In the genomic region with DNA sequence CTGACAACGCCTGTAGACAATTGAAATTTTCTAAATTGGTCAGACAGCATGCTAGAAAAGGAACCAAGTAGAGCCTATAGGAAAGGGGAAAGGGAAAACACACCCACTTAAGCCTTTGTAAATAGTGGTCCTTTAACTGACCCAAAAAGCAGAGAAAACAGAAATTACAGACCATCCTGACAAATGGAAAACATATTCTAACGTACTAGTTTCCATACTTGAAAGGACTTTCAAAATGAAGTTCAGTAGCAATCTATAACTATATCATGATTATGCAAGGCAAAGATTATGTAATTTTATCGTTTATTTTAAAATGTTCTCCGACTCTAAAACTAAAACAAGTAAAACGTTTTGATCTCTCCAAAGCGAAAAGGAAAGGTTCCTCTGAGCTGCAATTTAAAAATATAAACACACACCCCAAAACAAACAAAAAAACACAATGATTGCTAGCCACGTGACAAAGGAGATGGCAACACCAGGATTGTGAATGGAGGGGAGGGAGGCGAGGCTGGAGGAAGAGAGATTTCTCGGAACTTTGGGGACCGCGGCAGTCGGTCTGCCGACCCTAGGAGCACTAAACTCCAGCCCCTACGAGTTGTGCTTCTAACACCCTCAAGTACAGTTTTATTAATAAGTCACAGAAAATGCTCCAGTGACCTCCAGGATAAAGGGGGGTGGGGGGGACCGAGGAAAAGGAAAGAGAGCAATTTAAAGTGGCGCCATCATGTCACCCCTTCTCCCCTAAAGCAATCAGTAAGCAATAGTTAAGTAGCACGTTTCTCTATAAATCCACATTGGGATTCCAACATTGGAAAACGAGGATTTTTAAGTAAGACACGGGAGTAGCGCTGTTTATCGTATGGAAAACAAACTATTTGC, we compare ENCODE assay signal across 7 cellular contexts. TPM values are rescaled to one million over a fixed set of nuclear protein-coding genes. Genes with fewer than 3 reads are reported as not detected.
DNase-seq lines count a peak whose midpoint lies in the region; ATAC-seq, FAIRE-seq and TF ChIP-seq lines count a peak whose summit lies in the region.

No MANE protein-coding gene starts in this region.

- no peak for ATAC-seq in HepG2
- ATAC-seq in GM18505 (IDR thresholded peaks at IDR 0.05; ENCODE audit: unreplicated experiment) = no peak

- H3K4me1 ChIP-seq in HUES48 (ENCODE audit: control insufficient read depth, insufficient read depth, low read length) (peaks cover 54% of the 10 kb centered on the region), HepG2 (ENCODE audit: insufficient read depth, low read length) (peaks cover 68% of the 10 kb centered on the region), stomach smooth muscle (ENCODE audit: control insufficient read depth, insufficient read depth, low read length) (peaks cover 23% of the 10 kb centered on the region)

- no peak for FAIRE-seq in HepG2 (lab: Jason Lieb, UNC)

- TF ChIP-seq CTCF in cardiac fibroblast (IDR thresholded peaks at IDR 0.05; ENCODE audit: low read depth, low read length) (no peak), HepG2 (CRISPR knock-in tag; IDR thresholded peaks at IDR 0.05) (no peak)

- intact Hi-C loops in HepG2 (cut with micrococcal nuclease; ENCODE audit: unreplicated experiment) = loop anchor here (1.0 to 10.0 kb wide), 3 partner anchors 94 to 147 kb away; no protein-coding TSS in a partner anchor

- peaks cover 55% of the 10 kb centered on the region for H4K20me1 ChIP-seq in HepG2 (ENCODE audit: insufficient read depth, low read length)

- TF ChIP-seq POLR2A in HepG2 (IDR thresholded peaks at IDR 0.05; ENCODE audit: insufficient read depth in 1 of 2, low read depth in 2 of 2, low read length in 2 of 2) (peak in 1 of 2 experiments; percentile 57; a peak in 3 of 4 replicates), GM18505 (IDR thresholded peaks at IDR 0.05; ENCODE audit: borderline replicate concordance, extremely low read depth, insufficient read depth, insufficient read length) (no peak)

- 1% methylated on average over 21 of the region's 21 CpGs for WGBS in HepG2 (ENCODE audit: low lambda C conversion rate)

- H2AFZ ChIP-seq in HepG2 (ENCODE audit: low read length) = no peak overlapping the region

- no peaks in the 10 kb centered on the region for H3K36me3 ChIP-seq in HUES48 (ENCODE audit: control insufficient read depth, insufficient read depth, low read length)
- H3K36me3 ChIP-seq in HepG2 (replicated peaks in 1 of 2; ENCODE audit: control insufficient read depth in 1 of 2, insufficient read depth in 2 of 2, low read length in 2 of 2) = no peaks in the 10 kb centered on the region
- H3K36me3 ChIP-seq in stomach smooth muscle (ENCODE audit: control insufficient read depth in 2 of 2, insufficient read depth in 2 of 2, low read length in 2 of 2) = no peaks in the 10 kb centered on the region

- in situ Hi-C loops in HepG2 (cut with HindIII; ENCODE audit: extremely low pct_ligation_motif_present, low pct_unique_long_range_greater_than_20kb) = no loop called here

- H3K9me3 ChIP-seq in HUES48 (ENCODE audit: control insufficient read depth, insufficient read depth, low read length) = no peaks in the 10 kb centered on the region
- no peaks in the 10 kb centered on the region for H3K9me3 ChIP-seq in HepG2 (ENCODE audit: low read length)
- H3K9me3 ChIP-seq in stomach smooth muscle (ENCODE audit: control insufficient read depth in 2 of 2, low read length in 2 of 2) = no peaks in the 10 kb centered on the region

- no peak for TF ChIP-seq RAD21 in HepG2 (CRISPR knock-in tag; IDR thresholded peaks at IDR 0.05)

- DNase-seq in DMS79 treated with DMSO at 0.1 percent for 48 hours (lab: John Stamatoyannopoulos, UW) (peak; percentile 37), RKO (ENCODE audit: low spot score) (peak; percentile 51), cardiac fibroblast (ENCODE audit: low read depth in 2 of 2) (peak; percentile 23 to 55), HepG2 (ENCODE audit: low spot score) (peak; percentile 58)

- H3K27ac ChIP-seq in HUES48 (ENCODE audit: low read depth, low read length) (peak overlapping the region; percentile 99), HepG2 (ENCODE audit: extremely low read length, insufficient read depth, low read length) (peak overlapping the region; percentile 96), stomach smooth muscle (ENCODE audit: low read length) (peak overlapping the region; percentile 85)

- peaks cover 86% of the 10 kb centered on the region for H3K79me2 ChIP-seq in HepG2 (ENCODE audit: insufficient read depth, low read length)

- peak overlapping the region; percentile 96 for H3K9ac ChIP-seq in HUES48 (ENCODE audit: low read depth, low read length)
- H3K9ac ChIP-seq in HepG2 (ENCODE audit: insufficient read depth, low read depth, low read length) = peak overlapping the region; percentile 92
- peak overlapping the region; percentile 82 to 89 for H3K9ac ChIP-seq in stomach smooth muscle (ENCODE audit: low read length in 2 of 2)

- CTCF ChIA-PET in HepG2 (lab: Yijun Ruan, JAX; ENCODE audit: low intra/inter-chr PET ratio, low total read pairs) = no interaction called here

- POLR2A ChIA-PET in HepG2 (lab: Yijun Ruan, JAX) = interaction anchor here (0.7 to 2.0 kb wide), 2 partner anchors 11 to 80 kb away, joined by 3 to 6 read pairs; no protein-coding TSS in a partner anchor

- H3K4me3 ChIP-seq in HUES48 (ENCODE audit: low read depth, low read length) (peak overlapping the region; percentile 93), cardiac fibroblast (replicated peaks in 1 of 2; ENCODE audit: low read depth in 2 of 2, low read length in 2 of 2) (peak overlapping the region; percentile 74 to 81), HepG2 (replicated peaks in 1 of 3; ENCODE audit: insufficient read depth in 1 of 3, low read depth in 2 of 3, low read length in 3 of 3) (peak overlapping the region; percentile 89 to 100 (median 98)), stomach smooth muscle (ENCODE audit: low read length in 2 of 2) (peak overlapping the region; percentile 86 to 95)

- H3K27me3 ChIP-seq in HUES48 (ENCODE audit: control insufficient read depth, insufficient read depth, low read length) (no peaks in the 10 kb centered on the region), HepG2 (ENCODE audit: control insufficient read depth in 1 of 2, insufficient read depth in 2 of 2, low read length in 2 of 2) (no peaks in the 10 kb centered on the region; a peak in 1 of 5 replicates), stomach smooth muscle (ENCODE audit: control insufficient read depth in 1 of 2, insufficient read depth in 2 of 2, low read length in 2 of 2) (no peaks in the 10 kb centered on the region)

- H3K4me2 ChIP-seq in HepG2 (ENCODE audit: low read depth, low read length) = peak overlapping the region; percentile 87

- TF ChIP-seq EP300 in HepG2 (IDR thresholded peaks at IDR 0.05; ENCODE audit: low read depth in 2 of 2, low read length in 2 of 2) (no peak), HepG2 (CRISPR knock-in tag; IDR thresholded peaks at IDR 0.05; ENCODE audit: borderline replicate concordance) (no peak)

- BruUV-seq in HepG2 (replicated peaks; lab: Mats Ljungman, UMichigan) = TSS peak; percentile 69

TF ChIP-seq in HepG2, 621 proteins besides CTCF, POLR2A, EP300 and RAD21 (continues in another document):
- TF ChIP-seq, protein P1, sequence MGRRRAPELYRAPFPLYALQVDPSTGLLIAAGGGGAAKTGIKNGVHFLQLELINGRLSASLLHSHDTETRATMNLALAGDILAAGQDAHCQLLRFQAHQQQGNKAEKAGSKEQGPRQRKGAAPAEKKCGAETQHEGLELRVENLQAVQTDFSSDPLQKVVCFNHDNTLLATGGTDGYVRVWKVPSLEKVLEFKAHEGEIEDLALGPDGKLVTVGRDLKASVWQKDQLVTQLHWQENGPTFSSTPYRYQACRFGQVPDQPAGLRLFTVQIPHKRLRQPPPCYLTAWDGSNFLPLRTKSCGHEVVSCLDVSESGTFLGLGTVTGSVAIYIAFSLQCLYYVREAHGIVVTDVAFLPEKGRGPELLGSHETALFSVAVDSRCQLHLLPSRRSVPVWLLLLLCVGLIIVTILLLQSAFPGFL (CRISPR knock-in tag; IDR thresholded peaks at IDR 0.05) = no peak
- TF ChIP-seq, protein P2, sequence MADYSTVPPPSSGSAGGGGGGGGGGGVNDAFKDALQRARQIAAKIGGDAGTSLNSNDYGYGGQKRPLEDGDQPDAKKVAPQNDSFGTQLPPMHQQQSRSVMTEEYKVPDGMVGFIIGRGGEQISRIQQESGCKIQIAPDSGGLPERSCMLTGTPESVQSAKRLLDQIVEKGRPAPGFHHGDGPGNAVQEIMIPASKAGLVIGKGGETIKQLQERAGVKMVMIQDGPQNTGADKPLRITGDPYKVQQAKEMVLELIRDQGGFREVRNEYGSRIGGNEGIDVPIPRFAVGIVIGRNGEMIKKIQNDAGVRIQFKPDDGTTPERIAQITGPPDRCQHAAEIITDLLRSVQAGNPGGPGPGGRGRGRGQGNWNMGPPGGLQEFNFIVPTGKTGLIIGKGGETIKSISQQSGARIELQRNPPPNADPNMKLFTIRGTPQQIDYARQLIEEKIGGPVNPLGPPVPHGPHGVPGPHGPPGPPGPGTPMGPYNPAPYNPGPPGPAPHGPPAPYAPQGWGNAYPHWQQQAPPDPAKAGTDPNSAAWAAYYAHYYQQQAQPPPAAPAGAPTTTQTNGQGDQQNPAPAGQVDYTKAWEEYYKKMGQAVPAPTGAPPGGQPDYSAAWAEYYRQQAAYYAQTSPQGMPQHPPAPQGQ (CRISPR knock-in tag; IDR thresholded peaks at IDR 0.05; ENCODE audit: borderline replicate concordance) = no peak

RNA-seq across cellular contexts. Expression of a gene that starts 1.7 kb away (rescaled TPM):
- 59.6 and 60.9 TPM in 2 replicates for total RNA-seq in HepG2 (2016; rRNA removed; fragmentation: Illumina TruSeq; extraction: Trizol)
- total RNA-seq in HepG2 (2016; cell fraction: cytosol; rRNA removed; fragmentation: Illumina TruSeq; extraction: Trizol; ENCODE audit: low read depth) = 223 and 253 TPM in 2 replicates
- 54.9 and 58.3 TPM in 2 replicates for total RNA-seq in HepG2 (2016; cell fraction: insoluble cytoplasmic fraction; rRNA removed; fragmentation: Illumina TruSeq; extraction: Trizol)
- 138 and 153 TPM in 2 replicates for total RNA-seq in HepG2 (2016; cell fraction: membrane; rRNA removed; fragmentation: Illumina TruSeq; extraction: Trizol)
- 130 and 145 TPM in 2 replicates for total RNA-seq in HepG2 (2016; cell fraction: nucleus; rRNA removed; fragmentation: Illumina TruSeq; extraction: Trizol)
- 22.8 and 24.0 TPM in 2 replicates for polyA plus RNA-seq in HepG2 (2011; rRNA removed)
- 11.2 and 14.3 TPM in 2 replicates for polyA plus RNA-seq in HepG2 (2011; cell fraction: cytosol; rRNA removed)
- polyA plus RNA-seq in HepG2 (2011; cell fraction: nucleus; rRNA removed) = 69.1 and 88.4 TPM in 2 replicates
- polyA plus RNA-seq in HepG2 (2012) = 23.5 and 23.7 TPM in 2 replicates
- polyA plus RNA-seq in HepG2 (2016; cell fraction: cytosol; fragmentation: Illumina TruSeq; extraction: Trizol; ENCODE audit: low read depth) = 2.0 and 2.7 TPM in 2 replicates
- polyA plus RNA-seq in HepG2 (2016; cell fraction: insoluble cytoplasmic fraction; fragmentation: Illumina TruSeq; extraction: Trizol; ENCODE audit: low read depth) = 21.5 and 27.8 TPM in 2 replicates
- 5.6 and 6.8 TPM in 2 replicates for polyA plus RNA-seq in HepG2 (2016; cell fraction: membrane; fragmentation: Illumina TruSeq; extraction: Trizol; ENCODE audit: low read depth)
- polyA plus RNA-seq in HepG2 (2016; cell fraction: nucleus; fragmentation: Illumina TruSeq; extraction: Trizol; ENCODE audit: insufficient read depth, low read depth) = 94.8 and 102 TPM in 2 replicates
- 94.4 and 97.7 TPM in 2 replicates for polyA minus RNA-seq in HepG2 (2011; rRNA and poly(A)+ RNA removed; ENCODE audit: low replicate concordance)
- 61.5 and 62.2 TPM in 2 replicates for polyA minus RNA-seq in HepG2 (2011; cell fraction: cytosol; rRNA and poly(A)+ RNA removed)
- polyA minus RNA-seq in HepG2 (2011; cell fraction: nucleus; rRNA and poly(A)+ RNA removed) = 272 and 315 TPM in 2 replicates
